ENCODE assay signal across 8 cellular contexts in the genomic region with DNA sequence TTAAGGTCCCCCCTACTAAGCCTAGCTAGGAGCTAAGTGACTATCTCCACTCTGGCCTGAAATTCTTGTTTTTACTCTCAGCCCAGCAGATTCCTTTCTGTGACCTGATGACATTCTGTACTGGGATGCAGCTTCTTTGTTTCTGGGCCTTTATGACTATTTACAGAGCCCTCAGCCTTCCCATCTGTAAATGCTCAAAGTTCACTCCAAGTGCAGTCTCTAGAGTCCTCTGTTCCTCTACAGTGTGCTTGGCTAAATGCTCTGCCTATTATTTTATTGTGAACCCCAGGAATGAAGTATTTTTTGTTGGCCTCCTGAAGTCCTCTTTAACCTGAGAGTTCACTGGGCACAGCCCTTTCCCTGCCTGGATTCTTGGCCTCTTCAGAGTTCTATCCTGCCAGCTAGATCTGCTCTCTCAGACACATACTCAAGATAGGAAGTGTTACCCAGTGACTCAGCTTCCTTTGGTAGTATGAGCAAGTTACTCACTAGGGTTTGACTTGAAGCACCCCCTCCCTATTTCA.
A peak's percentile ranks its signal among the peaks of the same experiment; 100 is the strongest.
DNase-seq lines count a peak whose midpoint lies in the region; ATAC-seq and TF ChIP-seq lines count a peak whose summit lies in the region.

No MANE protein-coding gene starts in this region.

- H3K36me3 ChIP-seq in brain microvascular endothelial cell (replicated peaks) (no peaks in the 10 kb centered on the region), neuronal stem cell (replicated peaks in 1 of 2; ENCODE audit: control insufficient read depth in 2 of 2, insufficient read depth in 2 of 2, low read length in 2 of 2) (no peaks in the 10 kb centered on the region), Karpas-422 (ENCODE audit: insufficient read depth, low read length) (no peaks in the 10 kb centered on the region)

- no peaks in the 10 kb centered on the region for H3K79me2 ChIP-seq in Karpas-422 (ENCODE audit: low read length)

- no peak overlapping the region for H3K4ac ChIP-seq in neuronal stem cell (ENCODE audit: low read length)

- ATAC-seq in GM19324 (IDR thresholded peaks at IDR 0.05; ENCODE audit: low FRiP score, unreplicated experiment) (peak; percentile 64), HG03045 (IDR thresholded peaks at IDR 0.05; ENCODE audit: unreplicated experiment) (peak; percentile 64)

- no peak overlapping the region for H3K23ac ChIP-seq in neuronal stem cell (ENCODE audit: low read depth, low read length, poor library complexity)

- TF ChIP-seq CTCF in brain microvascular endothelial cell (IDR thresholded peaks at IDR 0.05; ENCODE audit: low read depth, low read length, missing control alignments), result no peak

- no peaks in the 10 kb centered on the region for H3K9me3 ChIP-seq in neuronal stem cell (replicated peaks in 1 of 2; ENCODE audit: control insufficient read depth in 2 of 2, insufficient read depth in 1 of 2, low read depth in 1 of 2, low read length in 2 of 2)
- H3K9me3 ChIP-seq in Karpas-422 (ENCODE audit: low read length), result no peaks in the 10 kb centered on the region

- H3K9ac ChIP-seq in neuronal stem cell (ENCODE audit: low read depth, low read length, poor library complexity) (no peak overlapping the region), Karpas-422 (ENCODE audit: low read length) (no peak overlapping the region)

- H3K4me2 ChIP-seq in neuronal stem cell (ENCODE audit: insufficient read depth, low read length, poor library complexity, severe bottlenecking) (no peak overlapping the region), Karpas-422 (ENCODE audit: low read depth, low read length, poor library complexity, severe bottlenecking) (no peak overlapping the region)

- no peaks in the 10 kb centered on the region for H3K79me1 ChIP-seq in neuronal stem cell (ENCODE audit: low read depth, low read length)

- no peak overlapping the region for H2BK12ac ChIP-seq in neuronal stem cell (ENCODE audit: low read length)

- no peak overlapping the region for H2BK5ac ChIP-seq in neuronal stem cell (ENCODE audit: low read length)

- H3K4me1 ChIP-seq in neuronal stem cell (ENCODE audit: control insufficient read depth in 2 of 2, insufficient read depth in 1 of 2, low read depth in 1 of 2, low read length in 2 of 2) (no peaks in the 10 kb centered on the region), Karpas-422 (ENCODE audit: low read length) (no peaks in the 10 kb centered on the region)

- H2AFZ ChIP-seq in neuronal stem cell (ENCODE audit: low read length), result peak overlapping the region; percentile 54
- H2AFZ ChIP-seq in Karpas-422 (ENCODE audit: low read length), result no peak overlapping the region

- H4K91ac ChIP-seq in neuronal stem cell (ENCODE audit: low read depth, low read length, poor library complexity), result no peak overlapping the region

- no peak overlapping the region for H3K4me3 ChIP-seq in brain microvascular endothelial cell (ENCODE audit: low read depth, low read length)
- no peak overlapping the region for H3K4me3 ChIP-seq in neuronal stem cell (ENCODE audit: low read length in 2 of 2)
- no peak overlapping the region for H3K4me3 ChIP-seq in Karpas-422 (ENCODE audit: low read length)

- H3K9me2 ChIP-seq in Karpas-422 (replicated peaks; ENCODE audit: insufficient read depth, low read length), result no peaks in the 10 kb centered on the region

- H3K14ac ChIP-seq in neuronal stem cell (ENCODE audit: low read length), result no peak overlapping the region

- H3K27me3 ChIP-seq in brain microvascular endothelial cell (replicated peaks), result no peaks in the 10 kb centered on the region
- H3K27me3 ChIP-seq in neuronal stem cell (ENCODE audit: control insufficient read depth in 3 of 3, insufficient read depth in 3 of 3, low read depth in 1 of 3, low read length in 3 of 3), result no peaks in the 10 kb centered on the region
- no peaks in the 10 kb centered on the region for H3K27me3 ChIP-seq in Karpas-422 (ENCODE audit: low read length)

- no peaks in the 10 kb centered on the region for H4K20me1 ChIP-seq in Karpas-422 (ENCODE audit: insufficient read depth, low read depth, low read length)

- peak; percentile 79 for DNase-seq in brain microvascular endothelial cell
- no peak for DNase-seq in neuronal stem cell (ENCODE audit: low spot score)
- no peak for DNase-seq in activated CD8-positive, alpha-beta memory T cell treated with anti-CD3 and anti-CD28 coated beads, Interleukin-2, amount 50 U/mL, for 48 hours
- DNase-seq in mucosa of gallbladder (ENCODE audit: low spot score), result no peak
- no peak for DNase-seq in Karpas-422
- DNase-seq in posterior cingulate gyrus, result no peak

- H2BK15ac ChIP-seq in neuronal stem cell (ENCODE audit: low read length), result no peak overlapping the region

- H4K8ac ChIP-seq in neuronal stem cell (ENCODE audit: low read depth, low read length), result no peak overlapping the region

- in situ Hi-C loops in brain microvascular endothelial cell (cut with HindIII; ENCODE audit: low pct_ligation_motif_present, low sequenced_read_pairs), result no loop called here

- intact Hi-C loops in posterior cingulate gyrus (cut with DNase I), result no loop called here

- no peak overlapping the region for H3K18ac ChIP-seq in neuronal stem cell (ENCODE audit: low read length)

- peak overlapping the region; percentile 89 for H3K27ac ChIP-seq in brain microvascular endothelial cell
- no peak overlapping the region for H3K27ac ChIP-seq in neuronal stem cell (replicated peaks; ENCODE audit: low read length)
- no peak overlapping the region for H3K27ac ChIP-seq in Karpas-422 (ENCODE audit: low read length)

- no peak overlapping the region for H2AK5ac ChIP-seq in neuronal stem cell (ENCODE audit: low read depth, low read length)

- H2BK120ac ChIP-seq in neuronal stem cell (ENCODE audit: low read depth, low read length), result no peak overlapping the region
